In genomic region chr3:11034297-11035000, GRCh38 we compare ENCODE assay signal across 15 cellular contexts. TPM values are rescaled to one million over a fixed set of nuclear protein-coding genes. Genes with fewer than 3 reads are reported as not detected.
A peak's percentile ranks its signal among the peaks of the same experiment; 100 is the strongest.
DNase-seq lines count a peak whose midpoint lies in the region; ATAC-seq and TF ChIP-seq lines count a peak whose summit lies in the region.
"Had no signal": no experiment of that assay in that cellular context is flagged by ENCODE, and none has a peak within 500 bp of the region (broad histone marks: within the 10 kb centered on the region; RNA-seq: fewer than 3 reads in every experiment).

No MANE protein-coding gene starts in this region.

- H2AK5ac ChIP-seq in mesendoderm (ENCODE audit: low read length): no peak overlapping the region

- peak overlapping the region; percentile 61 for H3K27ac Mint-ChIP-seq in endothelial cell (ENCODE audit: unreplicated experiment)
- H3K27ac Mint-ChIP-seq: CD4-positive, alpha-beta memory T cell had no signal

- peaks cover 45% of the 10 kb centered on the region for H3K4me1 Mint-ChIP-seq in endothelial cell (ENCODE audit: unreplicated experiment)

- H3K9ac ChIP-seq in HCT116 (ENCODE audit: low read length) (no peak overlapping the region), mesendoderm (ENCODE audit: low read length) (no peak overlapping the region)

- H3K18ac ChIP-seq in mesendoderm (ENCODE audit: low read length): no peak overlapping the region

- H3K36me3 Mint-ChIP-seq in endothelial cell (ENCODE audit: low read depth, unreplicated experiment): peaks cover 18% of the 10 kb centered on the region
- H3K36me3 Mint-ChIP-seq: CD4-positive, alpha-beta memory T cell had no signal

- H3K4ac ChIP-seq in mesendoderm (ENCODE audit: low read depth, low read length): no peak overlapping the region

- BruUV-seq in HCT116 (replicated peaks; lab: Mats Ljungman, UMichigan): no TSS peak

- TF ChIP-seq CTCF in HCT116 (IDR thresholded peaks at IDR 0.05 in 2 of 3, conservative IDR thresholded peaks at IDR 0.05 in 1 of 3; ENCODE audit: borderline replicate concordance in 1 of 3, insufficient read depth in 1 of 3, low read depth in 2 of 3, low read length in 2 of 3) (no peak), endothelial cell (IDR thresholded peaks at IDR 0.05; ENCODE audit: unreplicated experiment) (no peak)

- H3K79me2 ChIP-seq in HCT116 (ENCODE audit: insufficient read depth, low read length): no peaks in the 10 kb centered on the region
- H3K79me2 ChIP-seq in mesendoderm (ENCODE audit: control insufficient read depth, insufficient read depth, low read length): no peaks in the 10 kb centered on the region

- H3K4me1 ChIP-seq in HCT116 (ENCODE audit: control insufficient read depth in 1 of 2, insufficient read depth in 2 of 2, low read length in 2 of 2): no peaks in the 10 kb centered on the region
- no peaks in the 10 kb centered on the region for H3K4me1 ChIP-seq in mesendoderm (ENCODE audit: control insufficient read depth, low read depth, low read length)
- H3K4me1 ChIP-seq: A549, BE2C had no signal

- H2BK120ac ChIP-seq in mesendoderm (ENCODE audit: low read depth, low read length): no peak overlapping the region

- RAD21 ChIA-PET in HCT116 (lab: Charles Lee; ENCODE audit: low non-redundant PET in 1 of 2, low total read pairs in 2 of 2, uncharacterized antibody in 2 of 2, unreplicated experiment in 2 of 2): no interaction called here

- POLR2A ChIA-PET in HCT116 (lab: Charles Lee) (no interaction called here), HEK293T (lab: Yijun Ruan, JAX) (no interaction called here)

- no peaks in the 10 kb centered on the region for H4K20me1 ChIP-seq in HCT116 (ENCODE audit: insufficient read depth)

- no CpG with 5 or more reads among the region's 5 CpGs for WGBS in mesendoderm (ENCODE audit: extremely low coverage, insufficient coverage, low lambda C conversion rate)

- H3K56ac ChIP-seq in mesendoderm (ENCODE audit: low read length): no peak overlapping the region

- H3K27ac ChIP-seq in HCT116 (ENCODE audit: low read depth, low read length) (no peak overlapping the region), mesendoderm (ENCODE audit: low read depth, low read length) (no peak overlapping the region)
- H3K27ac ChIP-seq: A549, C4-2B had no signal

- H3K4me3 ChIP-seq in HCT116 (replicated peaks in 1 of 2; ENCODE audit: low read depth in 1 of 2, low read length in 2 of 2) (no peak overlapping the region), mesendoderm (ENCODE audit: low read length) (no peak overlapping the region)
- H3K4me3 ChIP-seq: A549 had no signal

- H3K79me1 ChIP-seq in mesendoderm (ENCODE audit: low read length): no peaks in the 10 kb centered on the region

- CTCF ChIA-PET in HCT116 (lab: Charles Lee) (no interaction called here), HEK293T (lab: Yijun Ruan, JAX) (no interaction called here)

- no peaks in the 10 kb centered on the region for H3K9me3 Mint-ChIP-seq in endothelial cell (ENCODE audit: unreplicated experiment)
- H3K9me3 Mint-ChIP-seq: CD4-positive, alpha-beta memory T cell had no signal

- H3K36me3 ChIP-seq in HCT116 (ENCODE audit: control insufficient read depth in 1 of 2, insufficient read depth in 2 of 2, low read length in 2 of 2) (no peaks in the 10 kb centered on the region), mesendoderm (ENCODE audit: control insufficient read depth, insufficient read depth, low read length) (no peaks in the 10 kb centered on the region)
- H3K36me3 ChIP-seq: BE2C had no signal

- TF ChIP-seq RAD21 in HCT116 (IDR thresholded peaks at IDR 0.05; ENCODE audit: low read depth): no peak

- no peak overlapping the region for H3K23ac ChIP-seq in mesendoderm (ENCODE audit: low read length)

- no peak overlapping the region for H2BK15ac ChIP-seq in mesendoderm (replicated peaks; ENCODE audit: low read depth)

- DNase-seq in HCT116 (ENCODE audit: low read depth, low spot score) (no peak), NCI-H82 treated with DMSO at 0.1 percent for 48 hours (lab: John Stamatoyannopoulos, UW; ENCODE audit: unreplicated experiment) (peak; percentile 73), endothelial cell (ENCODE audit: low spot score) (no peak), mesendoderm (no peak), DMS53 treated with DMSO at 0.1 percent for 48 hours (lab: John Stamatoyannopoulos, UW; ENCODE audit: unreplicated experiment) (no peak), HEK293T (ENCODE audit: extremely low spot score) (no peak)
- DNase-seq: BE2C; CD4-positive, alpha-beta memory T cell; DMS53 had no signal

- intact Hi-C loops in HCT116 (cut with micrococcal nuclease): no loop called here

- peaks cover 12% of the 10 kb centered on the region for H3K27me3 Mint-ChIP-seq in endothelial cell (ENCODE audit: unreplicated experiment)

- no peak overlapping the region for H2AFZ ChIP-seq in HCT116 (ENCODE audit: low read depth, low read length, poor library complexity, severe bottlenecking)

- no peak overlapping the region for H4K8ac ChIP-seq in mesendoderm (ENCODE audit: low read depth, low read length)

- H3K27me3 ChIP-seq in HCT116 (ENCODE audit: insufficient read depth, low read length): peaks cover 19% of the 10 kb centered on the region
- no peaks in the 10 kb centered on the region for H3K27me3 ChIP-seq in mesendoderm (ENCODE audit: insufficient read depth, low read length, poor library complexity)

- H2BK5ac ChIP-seq in mesendoderm (ENCODE audit: low read length): no peak overlapping the region

- no peak for TF ChIP-seq POLR2A in HCT116 (IDR thresholded peaks at IDR 0.05; ENCODE audit: borderline replicate concordance, extremely low read depth, insufficient read depth, insufficient read length)

- ATAC-seq in HCT116 (peak; percentile 74), HG02973 (IDR thresholded peaks at IDR 0.05; ENCODE audit: unreplicated experiment) (no peak)
- ATAC-seq: HepG2 had no signal

- H3K4me2 ChIP-seq in HCT116 (ENCODE audit: low read length): no peak overlapping the region
- no peak overlapping the region for H3K4me2 ChIP-seq in mesendoderm (ENCODE audit: low read length)
- H3K4me2 ChIP-seq: A549 had no signal

- no peak overlapping the region for H4K5ac ChIP-seq in mesendoderm (ENCODE audit: low read length)

- H3K9me2 ChIP-seq in HCT116 (ENCODE audit: insufficient read depth): no peaks in the 10 kb centered on the region

- H3K4me3 Mint-ChIP-seq in endothelial cell (ENCODE audit: unreplicated experiment): peak overlapping the region; percentile 26
- H3K4me3 Mint-ChIP-seq: CD4-positive, alpha-beta memory T cell had no signal

- H3K9me3 ChIP-seq in HCT116 (ENCODE audit: control insufficient read depth in 1 of 2, insufficient read depth in 1 of 2, low read depth in 1 of 2, low read length in 2 of 2): no peaks in the 10 kb centered on the region
- H3K9me3 ChIP-seq: A549, BE2C had no signal

TF ChIP-seq in HCT116, 20 proteins besides CTCF, POLR2A, EP300 and RAD21 (continues in another document):
- TF ChIP-seq POLR2AphosphoS5 (IDR thresholded peaks at IDR 0.05; ENCODE audit: low read depth, low read length): no peak
- no peak for TF ChIP-seq FOSL1 (IDR thresholded peaks at IDR 0.05; ENCODE audit: low read depth)

TF ChIP-seq in HEK293T, 16 proteins besides CTCF, POLR2A, EP300 and RAD21:
- TF ChIP-seq L3MBTL2 (conservative IDR thresholded peaks at IDR 0.05) (no peak), LEF1 (IDR thresholded peaks at IDR 0.05; ENCODE audit: borderline replicate concordance) (no peak), ZNF384 (IDR thresholded peaks at IDR 0.05) (no peak), ARNT (IDR thresholded peaks at IDR 0.05) (no peak), FOXM1 (IDR thresholded peaks at IDR 0.05; ENCODE audit: borderline replicate concordance) (no peak), HDGF (IDR thresholded peaks at IDR 0.05; ENCODE audit: borderline replicate concordance) (no peak), NFRKB (IDR thresholded peaks at IDR 0.05) (no peak), CTBP1 (IDR thresholded peaks at IDR 0.05; ENCODE audit: borderline replicate concordance) (no peak), ELF4 (IDR thresholded peaks at IDR 0.05) (no peak), SP1 (IDR thresholded peaks at IDR 0.05) (no peak)

RNA-seq across cellular contexts. Expression of gene SLC6A1, which starts 41.9 kb away (rescaled TPM):
- total RNA-seq in HCT116 (2021; ENCODE audit: unreplicated experiment) (not detected), endothelial cell (ENCODE audit: unreplicated experiment) (7.5 TPM)
- polyA plus RNA-seq in HCT116 (2012): not detected in 2 replicates
- polyA plus RNA-seq in mesendoderm (2013, experiment 1 of 2): 0.86 TPM
- 0.70 TPM for polyA plus RNA-seq in mesendoderm (2013, experiment 2 of 2)
- total RNA-seq: CD4-positive, alpha-beta memory T cell; HepG2; HT1080 had no signal
- polyA plus RNA-seq: A549; AG04450; CD4-positive, alpha-beta memory T cell; HepG2 had no signal
